1 cellular context compared by ENCODE assay signal in the genomic region with DNA sequence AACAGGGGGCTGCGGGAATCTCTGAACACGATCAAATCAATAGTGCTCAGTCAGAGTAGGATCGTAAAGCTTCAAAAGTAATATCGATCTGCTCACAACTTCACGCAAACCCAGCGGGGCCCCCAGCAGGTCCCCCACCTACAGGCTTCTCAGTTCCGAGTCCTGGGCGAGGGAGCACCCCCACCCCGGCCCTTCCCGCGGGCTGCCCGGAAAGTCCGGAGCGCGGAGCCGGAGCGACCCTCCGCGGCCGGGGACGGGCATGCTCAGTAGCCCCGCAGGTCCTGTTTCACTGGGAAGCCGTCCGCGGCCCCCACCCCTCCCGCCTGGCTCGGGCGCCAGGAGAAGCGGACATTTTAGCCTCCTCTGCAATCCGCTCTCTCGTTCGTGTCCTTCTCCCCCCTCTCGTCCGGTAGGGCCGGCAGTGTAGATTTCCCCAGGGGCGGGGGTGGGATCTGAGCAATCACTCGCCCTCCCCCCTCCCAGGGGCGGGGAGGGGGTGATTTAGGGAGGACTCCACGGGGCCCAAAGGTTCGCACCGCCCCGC.
TF ChIP-seq lines count a peak whose summit lies in the region.

No MANE protein-coding gene starts in this region.

TF ChIP-seq in K562, 482 proteins besides CTCF, POLR2A, EP300 and RAD21 (continued from another document and continues in another):
- no peak for TF ChIP-seq ATF1 (CRISPR knock-in tag; IDR thresholded peaks at IDR 0.05)
- TF ChIP-seq ATF1 (tag; IDR thresholded peaks at IDR 0.05): no peak
- TF ChIP-seq, protein P1, sequence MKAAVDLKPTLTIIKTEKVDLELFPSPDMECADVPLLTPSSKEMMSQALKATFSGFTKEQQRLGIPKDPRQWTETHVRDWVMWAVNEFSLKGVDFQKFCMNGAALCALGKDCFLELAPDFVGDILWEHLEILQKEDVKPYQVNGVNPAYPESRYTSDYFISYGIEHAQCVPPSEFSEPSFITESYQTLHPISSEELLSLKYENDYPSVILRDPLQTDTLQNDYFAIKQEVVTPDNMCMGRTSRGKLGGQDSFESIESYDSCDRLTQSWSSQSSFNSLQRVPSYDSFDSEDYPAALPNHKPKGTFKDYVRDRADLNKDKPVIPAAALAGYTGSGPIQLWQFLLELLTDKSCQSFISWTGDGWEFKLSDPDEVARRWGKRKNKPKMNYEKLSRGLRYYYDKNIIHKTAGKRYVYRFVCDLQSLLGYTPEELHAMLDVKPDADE (conservative IDR thresholded peaks at IDR 0.05; ENCODE audit: control insufficient read depth, low read depth, low read length): peak; percentile 76; the same call in 1 of the 2 replicates
- TF ChIP-seq, protein P2, sequence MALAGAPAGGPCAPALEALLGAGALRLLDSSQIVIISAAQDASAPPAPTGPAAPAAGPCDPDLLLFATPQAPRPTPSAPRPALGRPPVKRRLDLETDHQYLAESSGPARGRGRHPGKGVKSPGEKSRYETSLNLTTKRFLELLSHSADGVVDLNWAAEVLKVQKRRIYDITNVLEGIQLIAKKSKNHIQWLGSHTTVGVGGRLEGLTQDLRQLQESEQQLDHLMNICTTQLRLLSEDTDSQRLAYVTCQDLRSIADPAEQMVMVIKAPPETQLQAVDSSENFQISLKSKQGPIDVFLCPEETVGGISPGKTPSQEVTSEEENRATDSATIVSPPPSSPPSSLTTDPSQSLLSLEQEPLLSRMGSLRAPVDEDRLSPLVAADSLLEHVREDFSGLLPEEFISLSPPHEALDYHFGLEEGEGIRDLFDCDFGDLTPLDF (CRISPR knock-in tag; IDR thresholded peaks at IDR 0.05): no peak
- TF ChIP-seq, protein P3, sequence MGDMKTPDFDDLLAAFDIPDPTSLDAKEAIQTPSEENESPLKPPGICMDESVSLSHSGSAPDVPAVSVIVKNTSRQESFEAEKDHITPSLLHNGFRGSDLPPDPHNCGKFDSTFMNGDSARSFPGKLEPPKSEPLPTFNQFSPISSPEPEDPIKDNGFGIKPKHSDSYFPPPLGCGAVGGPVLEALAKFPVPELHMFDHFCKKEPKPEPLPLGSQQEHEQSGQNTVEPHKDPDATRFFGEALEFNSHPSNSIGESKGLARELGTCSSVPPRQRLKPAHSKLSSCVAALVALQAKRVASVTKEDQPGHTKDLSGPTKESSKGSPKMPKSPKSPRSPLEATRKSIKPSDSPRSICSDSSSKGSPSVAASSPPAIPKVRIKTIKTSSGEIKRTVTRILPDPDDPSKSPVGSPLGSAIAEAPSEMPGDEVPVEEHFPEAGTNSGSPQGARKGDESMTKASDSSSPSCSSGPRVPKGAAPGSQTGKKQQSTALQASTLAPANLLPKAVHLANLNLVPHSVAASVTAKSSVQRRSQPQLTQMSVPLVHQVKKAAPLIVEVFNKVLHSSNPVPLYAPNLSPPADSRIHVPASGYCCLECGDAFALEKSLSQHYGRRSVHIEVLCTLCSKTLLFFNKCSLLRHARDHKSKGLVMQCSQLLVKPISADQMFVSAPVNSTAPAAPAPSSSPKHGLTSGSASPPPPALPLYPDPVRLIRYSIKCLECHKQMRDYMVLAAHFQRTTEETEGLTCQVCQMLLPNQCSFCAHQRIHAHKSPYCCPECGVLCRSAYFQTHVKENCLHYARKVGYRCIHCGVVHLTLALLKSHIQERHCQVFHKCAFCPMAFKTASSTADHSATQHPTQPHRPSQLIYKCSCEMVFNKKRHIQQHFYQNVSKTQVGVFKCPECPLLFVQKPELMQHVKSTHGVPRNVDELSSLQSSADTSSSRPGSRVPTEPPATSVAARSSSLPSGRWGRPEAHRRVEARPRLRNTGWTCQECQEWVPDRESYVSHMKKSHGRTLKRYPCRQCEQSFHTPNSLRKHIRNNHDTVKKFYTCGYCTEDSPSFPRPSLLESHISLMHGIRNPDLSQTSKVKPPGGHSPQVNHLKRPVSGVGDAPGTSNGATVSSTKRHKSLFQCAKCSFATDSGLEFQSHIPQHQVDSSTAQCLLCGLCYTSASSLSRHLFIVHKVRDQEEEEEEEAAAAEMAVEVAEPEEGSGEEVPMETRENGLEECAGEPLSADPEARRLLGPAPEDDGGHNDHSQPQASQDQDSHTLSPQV (IDR thresholded peaks at IDR 0.05): no peak
- TF ChIP-seq, protein P4, sequence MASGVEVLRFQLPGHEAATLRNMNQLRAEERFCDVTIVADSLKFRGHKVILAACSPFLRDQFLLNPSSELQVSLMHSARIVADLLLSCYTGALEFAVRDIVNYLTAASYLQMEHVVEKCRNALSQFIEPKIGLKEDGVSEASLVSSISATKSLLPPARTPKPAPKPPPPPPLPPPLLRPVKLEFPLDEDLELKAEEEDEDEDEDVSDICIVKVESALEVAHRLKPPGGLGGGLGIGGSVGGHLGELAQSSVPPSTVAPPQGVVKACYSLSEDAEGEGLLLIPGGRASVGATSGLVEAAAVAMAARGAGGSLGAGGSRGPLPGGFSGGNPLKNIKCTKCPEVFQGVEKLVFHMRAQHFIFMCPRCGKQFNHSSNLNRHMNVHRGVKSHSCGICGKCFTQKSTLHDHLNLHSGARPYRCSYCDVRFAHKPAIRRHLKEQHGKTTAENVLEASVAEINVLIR (CRISPR knock-in tag; IDR thresholded peaks at IDR 0.05): no peak
- TF ChIP-seq CHD2 (IDR thresholded peaks at IDR 0.05; ENCODE audit: low read depth, low read length): no peak
- TF ChIP-seq CBFA2T3 (IDR thresholded peaks at IDR 0.05): no peak
- TF ChIP-seq ZNF347 (CRISPR knock-in tag; IDR thresholded peaks at IDR 0.05; ENCODE audit: low read depth): no peak
- peak; percentile 76 for TF ChIP-seq ETV1 (tag; conservative IDR thresholded peaks at IDR 0.05; ENCODE audit: low read depth)
- peak; percentile 9; the same call in 1 of the 2 replicates for TF ChIP-seq MAFK (IDR thresholded peaks at IDR 0.05; ENCODE audit: low read length)
- peak; percentile 86; the same call in 1 of the 2 replicates for TF ChIP-seq KAT7 (CRISPR knock-in tag; IDR thresholded peaks at IDR 0.05; ENCODE audit: borderline replicate concordance)
- TF ChIP-seq NFIC (IDR thresholded peaks at IDR 0.05): no peak
- no peak for TF ChIP-seq MAFG (tag; conservative IDR thresholded peaks at IDR 0.05)
- TF ChIP-seq, protein P5, sequence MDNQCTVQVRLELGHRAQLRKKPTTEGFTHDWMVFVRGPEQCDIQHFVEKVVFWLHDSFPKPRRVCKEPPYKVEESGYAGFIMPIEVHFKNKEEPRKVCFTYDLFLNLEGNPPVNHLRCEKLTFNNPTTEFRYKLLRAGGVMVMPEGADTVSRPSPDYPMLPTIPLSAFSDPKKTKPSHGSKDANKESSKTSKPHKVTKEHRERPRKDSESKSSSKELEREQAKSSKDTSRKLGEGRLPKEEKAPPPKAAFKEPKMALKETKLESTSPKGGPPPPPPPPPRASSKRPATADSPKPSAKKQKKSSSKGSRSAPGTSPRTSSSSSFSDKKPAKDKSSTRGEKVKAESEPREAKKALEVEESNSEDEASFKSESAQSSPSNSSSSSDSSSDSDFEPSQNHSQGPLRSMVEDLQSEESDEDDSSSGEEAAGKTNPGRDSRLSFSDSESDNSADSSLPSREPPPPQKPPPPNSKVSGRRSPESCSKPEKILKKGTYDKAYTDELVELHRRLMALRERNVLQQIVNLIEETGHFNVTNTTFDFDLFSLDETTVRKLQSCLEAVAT (IDR thresholded peaks at IDR 0.05): 0 out of 4 replicates have a peak, but pooled peaks of 1 of the 2 experiments have one; percentile 20
- TF ChIP-seq SMARCC2 (IDR thresholded peaks at IDR 0.05; ENCODE audit: low read depth): no peak
- TF ChIP-seq RBBP5 (IDR thresholded peaks at IDR 0.05; ENCODE audit: borderline replicate concordance, insufficient read depth, low read length, poor library complexity, severe bottlenecking): peak; percentile 68
- TF ChIP-seq, protein P6, sequence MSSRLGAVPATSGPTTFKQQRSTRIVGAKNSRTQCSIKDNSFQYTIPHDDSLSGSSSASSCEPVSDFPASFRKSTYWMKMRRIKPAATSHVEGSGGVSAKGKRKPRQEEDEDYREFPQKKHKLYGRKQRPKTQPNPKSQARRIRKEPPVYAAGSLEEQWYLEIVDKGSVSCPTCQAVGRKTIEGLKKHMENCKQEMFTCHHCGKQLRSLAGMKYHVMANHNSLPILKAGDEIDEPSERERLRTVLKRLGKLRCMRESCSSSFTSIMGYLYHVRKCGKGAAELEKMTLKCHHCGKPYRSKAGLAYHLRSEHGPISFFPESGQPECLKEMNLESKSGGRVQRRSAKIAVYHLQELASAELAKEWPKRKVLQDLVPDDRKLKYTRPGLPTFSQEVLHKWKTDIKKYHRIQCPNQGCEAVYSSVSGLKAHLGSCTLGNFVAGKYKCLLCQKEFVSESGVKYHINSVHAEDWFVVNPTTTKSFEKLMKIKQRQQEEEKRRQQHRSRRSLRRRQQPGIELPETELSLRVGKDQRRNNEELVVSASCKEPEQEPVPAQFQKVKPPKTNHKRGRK (tag; IDR thresholded peaks at IDR 0.05): no peak
- TF ChIP-seq TEAD1 (CRISPR knock-in tag; IDR thresholded peaks at IDR 0.05): no peak
- TF ChIP-seq PHF21A (IDR thresholded peaks at IDR 0.05; ENCODE audit: borderline replicate concordance, low read depth): no peak
- TF ChIP-seq, protein P7, sequence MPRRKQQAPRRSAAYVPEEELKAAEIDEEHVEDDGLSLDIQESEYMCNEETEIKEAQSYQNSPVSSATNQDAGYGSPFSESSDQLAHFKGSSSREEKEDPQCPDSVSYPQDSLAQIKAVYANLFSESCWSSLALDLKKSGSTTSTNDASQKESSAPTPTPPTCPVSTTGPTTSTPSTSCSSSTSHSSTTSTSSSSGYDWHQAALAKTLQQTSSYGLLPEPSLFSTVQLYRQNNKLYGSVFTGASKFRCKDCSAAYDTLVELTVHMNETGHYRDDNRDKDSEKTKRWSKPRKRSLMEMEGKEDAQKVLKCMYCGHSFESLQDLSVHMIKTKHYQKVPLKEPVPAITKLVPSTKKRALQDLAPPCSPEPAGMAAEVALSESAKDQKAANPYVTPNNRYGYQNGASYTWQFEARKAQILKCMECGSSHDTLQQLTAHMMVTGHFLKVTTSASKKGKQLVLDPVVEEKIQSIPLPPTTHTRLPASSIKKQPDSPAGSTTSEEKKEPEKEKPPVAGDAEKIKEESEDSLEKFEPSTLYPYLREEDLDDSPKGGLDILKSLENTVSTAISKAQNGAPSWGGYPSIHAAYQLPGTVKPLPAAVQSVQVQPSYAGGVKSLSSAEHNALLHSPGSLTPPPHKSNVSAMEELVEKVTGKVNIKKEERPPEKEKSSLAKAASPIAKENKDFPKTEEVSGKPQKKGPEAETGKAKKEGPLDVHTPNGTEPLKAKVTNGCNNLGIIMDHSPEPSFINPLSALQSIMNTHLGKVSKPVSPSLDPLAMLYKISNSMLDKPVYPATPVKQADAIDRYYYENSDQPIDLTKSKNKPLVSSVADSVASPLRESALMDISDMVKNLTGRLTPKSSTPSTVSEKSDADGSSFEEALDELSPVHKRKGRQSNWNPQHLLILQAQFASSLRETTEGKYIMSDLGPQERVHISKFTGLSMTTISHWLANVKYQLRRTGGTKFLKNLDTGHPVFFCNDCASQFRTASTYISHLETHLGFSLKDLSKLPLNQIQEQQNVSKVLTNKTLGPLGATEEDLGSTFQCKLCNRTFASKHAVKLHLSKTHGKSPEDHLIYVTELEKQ (CRISPR knock-in tag; IDR thresholded peaks at IDR 0.05): no peak
- TF ChIP-seq, protein P8, sequence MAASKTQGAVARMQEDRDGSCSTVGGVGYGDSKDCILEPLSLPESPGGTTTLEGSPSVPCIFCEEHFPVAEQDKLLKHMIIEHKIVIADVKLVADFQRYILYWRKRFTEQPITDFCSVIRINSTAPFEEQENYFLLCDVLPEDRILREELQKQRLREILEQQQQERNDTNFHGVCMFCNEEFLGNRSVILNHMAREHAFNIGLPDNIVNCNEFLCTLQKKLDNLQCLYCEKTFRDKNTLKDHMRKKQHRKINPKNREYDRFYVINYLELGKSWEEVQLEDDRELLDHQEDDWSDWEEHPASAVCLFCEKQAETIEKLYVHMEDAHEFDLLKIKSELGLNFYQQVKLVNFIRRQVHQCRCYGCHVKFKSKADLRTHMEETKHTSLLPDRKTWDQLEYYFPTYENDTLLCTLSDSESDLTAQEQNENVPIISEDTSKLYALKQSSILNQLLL (CRISPR knock-in tag; IDR thresholded peaks at IDR 0.05; ENCODE audit: borderline replicate concordance): no peak
- TF ChIP-seq, protein P9, sequence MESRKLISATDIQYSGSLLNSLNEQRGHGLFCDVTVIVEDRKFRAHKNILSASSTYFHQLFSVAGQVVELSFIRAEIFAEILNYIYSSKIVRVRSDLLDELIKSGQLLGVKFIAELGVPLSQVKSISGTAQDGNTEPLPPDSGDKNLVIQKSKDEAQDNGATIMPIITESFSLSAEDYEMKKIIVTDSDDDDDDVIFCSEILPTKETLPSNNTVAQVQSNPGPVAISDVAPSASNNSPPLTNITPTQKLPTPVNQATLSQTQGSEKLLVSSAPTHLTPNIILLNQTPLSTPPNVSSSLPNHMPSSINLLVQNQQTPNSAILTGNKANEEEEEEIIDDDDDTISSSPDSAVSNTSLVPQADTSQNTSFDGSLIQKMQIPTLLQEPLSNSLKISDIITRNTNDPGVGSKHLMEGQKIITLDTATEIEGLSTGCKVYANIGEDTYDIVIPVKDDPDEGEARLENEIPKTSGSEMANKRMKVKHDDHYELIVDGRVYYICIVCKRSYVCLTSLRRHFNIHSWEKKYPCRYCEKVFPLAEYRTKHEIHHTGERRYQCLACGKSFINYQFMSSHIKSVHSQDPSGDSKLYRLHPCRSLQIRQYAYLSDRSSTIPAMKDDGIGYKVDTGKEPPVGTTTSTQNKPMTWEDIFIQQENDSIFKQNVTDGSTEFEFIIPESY (CRISPR knock-in tag; IDR thresholded peaks at IDR 0.05): no peak; the same call in none of the 2 replicates
- TF ChIP-seq, protein P10, sequence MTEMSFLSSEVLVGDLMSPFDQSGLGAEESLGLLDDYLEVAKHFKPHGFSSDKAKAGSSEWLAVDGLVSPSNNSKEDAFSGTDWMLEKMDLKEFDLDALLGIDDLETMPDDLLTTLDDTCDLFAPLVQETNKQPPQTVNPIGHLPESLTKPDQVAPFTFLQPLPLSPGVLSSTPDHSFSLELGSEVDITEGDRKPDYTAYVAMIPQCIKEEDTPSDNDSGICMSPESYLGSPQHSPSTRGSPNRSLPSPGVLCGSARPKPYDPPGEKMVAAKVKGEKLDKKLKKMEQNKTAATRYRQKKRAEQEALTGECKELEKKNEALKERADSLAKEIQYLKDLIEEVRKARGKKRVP (CRISPR knock-in tag; IDR thresholded peaks at IDR 0.05): no peak
- peak; percentile 61; the same call in 1 of the 2 replicates for TF ChIP-seq ZFX (CRISPR knock-in tag; IDR thresholded peaks at IDR 0.05)
- TF ChIP-seq HNRNPLL (IDR thresholded peaks at IDR 0.05; ENCODE audit: low read depth, low read length, poor library complexity, severe bottlenecking): no peak
- TF ChIP-seq RCOR1 (IDR thresholded peaks at IDR 0.05; ENCODE audit: borderline replicate concordance in 1 of 2, low read depth in 2 of 2, low read length in 2 of 2): peak in 1 of 2 experiments; percentile 60; a peak in 1 of 4 replicates
- peak; percentile 29; the same call in 1 of the 2 replicates for TF ChIP-seq JUN (IDR thresholded peaks at IDR 0.05; ENCODE audit: borderline replicate concordance, low read depth, low read length)
- 0 out of 2 replicates have a peak, but pooled peaks have one; percentile 46 for TF ChIP-seq JUN (CRISPR knock-in tag; IDR thresholded peaks at IDR 0.05; ENCODE audit: borderline replicate concordance)
- TF ChIP-seq TAF15 (IDR thresholded peaks at IDR 0.05; ENCODE audit: low read depth, low read length): no peak
- TF ChIP-seq PCBP1 (IDR thresholded peaks at IDR 0.05; ENCODE audit: low read depth, low read length, poor library complexity, severe bottlenecking): peak; percentile 79
- TF ChIP-seq KLF10 (CRISPR knock-in tag; IDR thresholded peaks at IDR 0.05): no peak
- TF ChIP-seq, protein P11, sequence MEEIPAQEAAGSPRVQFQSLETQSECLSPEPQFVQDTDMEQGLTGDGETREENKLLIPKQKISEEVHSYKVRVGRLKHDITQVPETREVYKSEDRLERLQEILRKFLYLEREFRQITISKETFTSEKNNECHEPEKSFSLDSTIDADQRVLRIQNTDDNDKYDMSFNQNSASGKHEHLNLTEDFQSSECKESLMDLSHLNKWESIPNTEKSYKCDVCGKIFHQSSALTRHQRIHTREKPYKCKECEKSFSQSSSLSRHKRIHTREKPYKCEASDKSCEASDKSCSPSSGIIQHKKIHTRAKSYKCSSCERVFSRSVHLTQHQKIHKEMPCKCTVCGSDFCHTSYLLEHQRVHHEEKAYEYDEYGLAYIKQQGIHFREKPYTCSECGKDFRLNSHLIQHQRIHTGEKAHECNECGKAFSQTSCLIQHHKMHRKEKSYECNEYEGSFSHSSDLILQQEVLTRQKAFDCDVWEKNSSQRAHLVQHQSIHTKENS (CRISPR knock-in tag; IDR thresholded peaks at IDR 0.05): no peak
